16 cellular contexts compared by ENCODE assay signal in genomic region chr17:56810286-56810781, GRCh38. TPM values are rescaled to one million over a fixed set of nuclear protein-coding genes. Genes with fewer than 3 reads are reported as not detected.
DNase-seq lines count a peak whose midpoint lies in the region; ATAC-seq and TF ChIP-seq lines count a peak whose summit lies in the region.
"Had no signal": no experiment of that assay in that cellular context is flagged by ENCODE, and none has a peak within 500 bp of the region (broad histone marks: within the 10 kb centered on the region; RNA-seq: fewer than 3 reads in every experiment).

No MANE protein-coding gene starts in this region.

- H3K79me1 ChIP-seq in IMR-90 (ENCODE audit: low read depth in 1 of 2, low read length in 2 of 2), result no peaks in the 10 kb centered on the region
- H3K79me1 ChIP-seq in neuronal stem cell (ENCODE audit: low read depth, low read length), result no peaks in the 10 kb centered on the region

- no peak overlapping the region for H4K8ac ChIP-seq in IMR-90 (ENCODE audit: low read depth in 2 of 2, low read length in 2 of 2)
- no peak overlapping the region for H4K8ac ChIP-seq in neuronal stem cell (ENCODE audit: low read depth, low read length)

- peak overlapping the region; percentile 31 for H2AK9ac ChIP-seq in IMR-90 (replicated peaks; ENCODE audit: low read depth, low read length, poor library complexity)

- peaks cover 5% of the 10 kb centered on the region for H3K4me1 Mint-ChIP-seq in glutamatergic neuron (ENCODE audit: low read depth, unreplicated experiment)
- H3K4me1 Mint-ChIP-seq in activated T-helper 1 cell treated with anti-CD3 and anti-CD28 coated beads, Interleukin-12 subunit alpha, Interleukin-12 subunit beta, Interleukin-2, Interleukin-4 antibody, amounts not matched to agents 30 ng/mL and 10 ng/mL and 1 ng/mL, durations not matched to agents 14 hours and 24 hours and 36 hours (ENCODE audit: low read depth), result no peaks in the 10 kb centered on the region
- H3K4me1 Mint-ChIP-seq in activated T-cell treated with anti-CD3 and anti-CD28 coated beads, Interleukin-2, amount 50 U/mL, for 72 hours (ENCODE audit: low read depth), result no peaks in the 10 kb centered on the region

- H3K4me2 ChIP-seq in IMR-90 (ENCODE audit: low read depth, low read length) (no peak overlapping the region), neuronal stem cell (ENCODE audit: insufficient read depth, low read length, poor library complexity, severe bottlenecking) (no peak overlapping the region)

- H2BK120ac ChIP-seq in IMR-90 (ENCODE audit: low read depth, low read length) (no peak overlapping the region), neuronal stem cell (ENCODE audit: low read depth, low read length) (no peak overlapping the region)

- H3K9me3 Mint-ChIP-seq in glutamatergic neuron (ENCODE audit: unreplicated experiment), result no peaks in the 10 kb centered on the region
- H3K9me3 Mint-ChIP-seq in activated T-helper 1 cell treated with anti-CD3 and anti-CD28 coated beads, Interleukin-12 subunit alpha, Interleukin-12 subunit beta, Interleukin-2, Interleukin-4 antibody, amounts not matched to agents 30 ng/mL and 10 ng/mL and 1 ng/mL, durations not matched to agents 14 hours and 24 hours and 36 hours, result no peaks in the 10 kb centered on the region
- no peaks in the 10 kb centered on the region for H3K9me3 Mint-ChIP-seq in activated T-cell treated with anti-CD3 and anti-CD28 coated beads, Interleukin-2, amount 50 U/mL, for 72 hours
- H3K9me3 Mint-ChIP-seq: CD4-positive, CD25-positive, alpha-beta regulatory T cell had no signal

- TF ChIP-seq CTCF in IMR-90 (conservative IDR thresholded peaks at IDR 0.05; ENCODE audit: low read depth, low read length) (no peak), glutamatergic neuron (IDR thresholded peaks at IDR 0.05; ENCODE audit: partially characterized antibody, unreplicated experiment) (no peak)

- no peak overlapping the region for H3K56ac ChIP-seq in IMR-90 (ENCODE audit: extremely low read depth, insufficient read depth, low read length)

- no peak overlapping the region; the same call in 2 of the 3 replicates for H2BK15ac ChIP-seq in IMR-90 (ENCODE audit: low read depth, low read length)
- no peak overlapping the region for H2BK15ac ChIP-seq in neuronal stem cell (ENCODE audit: low read length)

- H2BK12ac ChIP-seq in neuronal stem cell (ENCODE audit: low read length), result no peak overlapping the region

- H4K20me1 ChIP-seq in IMR-90 (ENCODE audit: insufficient read depth, low read length), result no peaks in the 10 kb centered on the region

- H3K18ac ChIP-seq in IMR-90 (ENCODE audit: low read depth, low read length) (no peak overlapping the region), neuronal stem cell (ENCODE audit: low read length) (peak overlapping the region; percentile 23)

- no TSS peak for BruUV-seq in IMR-90 (replicated peaks; lab: Mats Ljungman, UMichigan)

- intact Hi-C loops in IMR-90 (cut with micrococcal nuclease), result no loop called here
- intact Hi-C loops in activated T-helper 1 cell treated with anti-CD3 and anti-CD28 coated beads, Interleukin-12 subunit alpha, Interleukin-12 subunit beta, Interleukin-2, Interleukin-4 antibody, amounts not matched to agents 30 ng/mL and 10 ng/mL and 1 ng/mL, durations not matched to agents 14 hours and 24 hours and 36 hours (cut with micrococcal nuclease), result no loop called here

- no peak overlapping the region for H3K27ac Mint-ChIP-seq in glutamatergic neuron (ENCODE audit: unreplicated experiment)
- no peak overlapping the region for H3K27ac Mint-ChIP-seq in activated T-helper 1 cell treated with anti-CD3 and anti-CD28 coated beads, Interleukin-12 subunit alpha, Interleukin-12 subunit beta, Interleukin-2, Interleukin-4 antibody, amounts not matched to agents 30 ng/mL and 10 ng/mL and 1 ng/mL, durations not matched to agents 14 hours and 24 hours and 36 hours
- H3K27ac Mint-ChIP-seq in activated T-cell treated with anti-CD3 and anti-CD28 coated beads, Interleukin-2, amount 50 U/mL, for 72 hours, result no peak overlapping the region
- H3K27ac Mint-ChIP-seq: CD4-positive, CD25-positive, alpha-beta regulatory T cell had no signal

- no peak overlapping the region for H3K9ac ChIP-seq in IMR-90 (ENCODE audit: low read depth, low read length)
- no peak overlapping the region for H3K9ac ChIP-seq in neuronal stem cell (ENCODE audit: low read depth, low read length, poor library complexity)

- in situ Hi-C loops in IMR-90 (cut with MboI; ENCODE audit: low sequenced_read_pairs), result no loop called here

- no peak for ATAC-seq in IMR-90 (ENCODE audit: low read depth)
- ATAC-seq in activated T-cell treated with anti-CD3 and anti-CD28 coated beads, Interleukin-2, amount 50 U/mL, for 72 hours (replicated peaks in 1 of 2), result no peak
- ATAC-seq: GM12878, HCT116 had no signal

- POLR2A ChIA-PET in IMR-90 (lab: Charles Lee; ENCODE audit: unreplicated experiment), result no interaction called here

- peak overlapping the region; percentile 48; the same call in 1 of the 2 replicates for H2AK5ac ChIP-seq in IMR-90 (ENCODE audit: low read depth, low read length)
- no peak overlapping the region for H2AK5ac ChIP-seq in neuronal stem cell (ENCODE audit: low read depth, low read length)

- H3K27me3 Mint-ChIP-seq in glutamatergic neuron (ENCODE audit: unreplicated experiment), result no peaks in the 10 kb centered on the region
- H3K27me3 Mint-ChIP-seq in activated T-helper 1 cell treated with anti-CD3 and anti-CD28 coated beads, Interleukin-12 subunit alpha, Interleukin-12 subunit beta, Interleukin-2, Interleukin-4 antibody, amounts not matched to agents 30 ng/mL and 10 ng/mL and 1 ng/mL, durations not matched to agents 14 hours and 24 hours and 36 hours (ENCODE audit: insufficient read depth), result peaks cover 3% of the 10 kb centered on the region
- peaks cover 12% of the 10 kb centered on the region for H3K27me3 Mint-ChIP-seq in activated T-cell treated with anti-CD3 and anti-CD28 coated beads, Interleukin-2, amount 50 U/mL, for 72 hours (ENCODE audit: low read depth)
- H3K27me3 Mint-ChIP-seq: CD4-positive, CD25-positive, alpha-beta regulatory T cell had no signal

- CTCF ChIA-PET in IMR-90 (lab: Yijun Ruan, JAX), result no interaction called here

- no peak for TF ChIP-seq POLR2A in IMR-90 (IDR thresholded peaks at IDR 0.05; ENCODE audit: low read depth, low read length)

- no peak overlapping the region for H3K4me3 Mint-ChIP-seq in glutamatergic neuron (ENCODE audit: unreplicated experiment)
- H3K4me3 Mint-ChIP-seq in activated T-helper 1 cell treated with anti-CD3 and anti-CD28 coated beads, Interleukin-12 subunit alpha, Interleukin-12 subunit beta, Interleukin-2, Interleukin-4 antibody, amounts not matched to agents 30 ng/mL and 10 ng/mL and 1 ng/mL, durations not matched to agents 14 hours and 24 hours and 36 hours, result no peak overlapping the region
- no peak overlapping the region for H3K4me3 Mint-ChIP-seq in activated T-cell treated with anti-CD3 and anti-CD28 coated beads, Interleukin-2, amount 50 U/mL, for 72 hours
- H3K4me3 Mint-ChIP-seq: CD4-positive, CD25-positive, alpha-beta regulatory T cell had no signal

- H4K5ac ChIP-seq in IMR-90 (ENCODE audit: low read depth, low read length), result no peak overlapping the region

- H3K4me1 ChIP-seq in IMR-90 (ENCODE audit: control insufficient read depth, insufficient read depth, low read length) (peaks cover 4% of the 10 kb centered on the region; the same call in 1 of the 2 replicates), neuronal stem cell (ENCODE audit: control insufficient read depth in 2 of 2, insufficient read depth in 1 of 2, low read depth in 1 of 2, low read length in 2 of 2) (peaks cover 0 to 10% of the 10 kb centered on the region in 2 donors)

- H3K27me3 ChIP-seq in IMR-90 (ENCODE audit: control insufficient read depth, insufficient read depth, low read length) (no peaks in the 10 kb centered on the region), neuronal stem cell (ENCODE audit: control insufficient read depth in 3 of 3, insufficient read depth in 3 of 3, low read depth in 1 of 3, low read length in 3 of 3) (peaks cover 0 to 32% (median 0%) of the 10 kb centered on the region in 3 experiments)

- WGBS in IMR-90 (ENCODE audit: extremely low coverage in 2 of 2, insufficient read length in 1 of 2), 2 experiments, result 55 to 100% methylated on average over 1 of the region's 4 CpGs
- 100% methylated on average over 1 of the region's 4 CpGs for WGBS in neuronal stem cell (ENCODE audit: extremely low coverage in 2 of 2, insufficient read length in 2 of 2, insufficient replicate concordance in 1 of 2), 2 donors

- H3K14ac ChIP-seq in IMR-90 (replicated peaks; ENCODE audit: low read depth, low read length), result no peak overlapping the region
- no peak overlapping the region for H3K14ac ChIP-seq in neuronal stem cell (ENCODE audit: low read length)

- H2AFZ ChIP-seq in IMR-90 (replicated peaks; ENCODE audit: low read length, poor library complexity) (peak overlapping the region; percentile 52), neuronal stem cell (ENCODE audit: low read length) (no peak overlapping the region)

- dilution Hi-C loops in IMR-90 (cut with HindIII; ENCODE audit: low sequenced_read_pairs, unreplicated experiment), result no loop called here

- H3K23ac ChIP-seq in IMR-90 (ENCODE audit: low read depth, low read length) (no peak overlapping the region), neuronal stem cell (ENCODE audit: low read depth, low read length, poor library complexity) (no peak overlapping the region)

- no peak for TF ChIP-seq RAD21 in IMR-90 (IDR thresholded peaks at IDR 0.05; ENCODE audit: low read length)

- H4K91ac ChIP-seq in IMR-90 (ENCODE audit: insufficient read depth, low read depth, low read length) (no peak overlapping the region), neuronal stem cell (ENCODE audit: low read depth, low read length, poor library complexity) (no peak overlapping the region)

- H3K9me3 ChIP-seq in IMR-90 (ENCODE audit: control insufficient read depth, insufficient read depth, low read length), result no peaks in the 10 kb centered on the region
- H3K9me3 ChIP-seq in neuronal stem cell (replicated peaks in 1 of 2; ENCODE audit: control insufficient read depth in 2 of 2, insufficient read depth in 1 of 2, low read depth in 1 of 2, low read length in 2 of 2), result no peaks in the 10 kb centered on the region

- no peak for DNase-seq in IMR-90
- peak; percentile 91 for DNase-seq in NCI-H1694 treated with DMSO at 0.1 percent for 48 hours (lab: John Stamatoyannopoulos, UW)
- peak; percentile 47 for DNase-seq in glutamatergic neuron
- no peak for DNase-seq in neuronal stem cell (ENCODE audit: low spot score)
- no peak for DNase-seq in NCI-H2029 (lab: John Stamatoyannopoulos, UW)
- DNase-seq in activated T-helper 1 cell treated with anti-CD3 and anti-CD28 coated beads, Interleukin-12 subunit alpha, Interleukin-12 subunit beta, Interleukin-2, Interleukin-4 antibody, amounts not matched to agents 30 ng/mL and 10 ng/mL and 1 ng/mL, durations not matched to agents 14 hours and 24 hours and 36 hours (ENCODE audit: low spot score), result no peak
- DNase-seq in caudate nucleus (lab: John Stamatoyannopoulos, UW), result no peak
- DNase-seq in activated T-cell treated with anti-CD3 and anti-CD28 coated beads, Interleukin-2, amount 50 U/mL, for 72 hours, result no peak
- DNase-seq: ACHN; CD4-positive, CD25-positive, alpha-beta regulatory T cell; DMS79; NCI-H187 treated with DMSO at 0.1 percent for 48 hours; NCI-H526 treated with DMSO at 0.1 percent for 48 hours; SHP77 treated with DMSO at 0.1 percent for 48 hours had no signal

- H2BK20ac ChIP-seq in IMR-90 (ENCODE audit: low read depth, low read length), result no peak overlapping the region

- H2BK5ac ChIP-seq in IMR-90 (ENCODE audit: low read depth, low read length, poor library complexity, severe bottlenecking) (peak overlapping the region; percentile 72), neuronal stem cell (ENCODE audit: low read length) (no peak overlapping the region)

- peaks cover 19% of the 10 kb centered on the region; the same call in 1 of the 2 replicates for H3K9me1 ChIP-seq in IMR-90 (ENCODE audit: insufficient read depth, low read length)

- no peak overlapping the region for H3K4me3 ChIP-seq in IMR-90 (ENCODE audit: insufficient read depth, low read depth, low read length)
- H3K4me3 ChIP-seq in neuronal stem cell (ENCODE audit: low read length in 2 of 2), result no peak overlapping the region
- H3K4me3 ChIP-seq: GM12878 had no signal

- no peak overlapping the region for H3K27ac ChIP-seq in IMR-90 (ENCODE audit: insufficient read depth, low read length)
- no peak overlapping the region for H3K27ac ChIP-seq in neuronal stem cell (replicated peaks; ENCODE audit: low read length)
- no peak overlapping the region for H3K27ac ChIP-seq in caudate nucleus (ENCODE audit: low read depth, low read length)

- no peak overlapping the region; the same call in 1 of the 2 replicates for H3K4ac ChIP-seq in IMR-90 (ENCODE audit: low read depth, low read length)
- no peak overlapping the region for H3K4ac ChIP-seq in neuronal stem cell (ENCODE audit: low read length)

- no peaks in the 10 kb centered on the region for H3K36me3 Mint-ChIP-seq in glutamatergic neuron (ENCODE audit: unreplicated experiment)
- H3K36me3 Mint-ChIP-seq in activated T-helper 1 cell treated with anti-CD3 and anti-CD28 coated beads, Interleukin-12 subunit alpha, Interleukin-12 subunit beta, Interleukin-2, Interleukin-4 antibody, amounts not matched to agents 30 ng/mL and 10 ng/mL and 1 ng/mL, durations not matched to agents 14 hours and 24 hours and 36 hours (ENCODE audit: low read depth), result no peaks in the 10 kb centered on the region
- H3K36me3 Mint-ChIP-seq in activated T-cell treated with anti-CD3 and anti-CD28 coated beads, Interleukin-2, amount 50 U/mL, for 72 hours (ENCODE audit: insufficient read depth in 2 of 2), result no peaks in the 10 kb centered on the region

- no peaks in the 10 kb centered on the region for H3K36me3 ChIP-seq in IMR-90 (ENCODE audit: control insufficient read depth, insufficient read depth, low read length)
- H3K36me3 ChIP-seq in neuronal stem cell (replicated peaks in 1 of 2; ENCODE audit: control insufficient read depth in 2 of 2, insufficient read depth in 2 of 2, low read length in 2 of 2), result no peaks in the 10 kb centered on the region

RNA-seq across cellular contexts. Expression of gene C17orf67, which starts 23.4 kb away (rescaled TPM):
- total RNA-seq in IMR-90 (2012; rRNA removed) (0.18 and 0.56 TPM in 2 replicates), glutamatergic neuron (ENCODE audit: unreplicated experiment) (not detected)
- polyA plus RNA-seq in IMR-90 (2012; rRNA removed), result 1.1 TPM in 2 replicates
- 0.34 and 0.87 TPM in 2 replicates for polyA plus RNA-seq in IMR-90 (2012; cell fraction: cytosol; rRNA removed)
- 1.5 and 2.4 TPM in 2 replicates for polyA plus RNA-seq in IMR-90 (2012; cell fraction: nucleus; rRNA removed; ENCODE audit: low replicate concordance)
- polyA plus RNA-seq in neuronal stem cell (2013, experiment 1 of 2), result 1.4 TPM
- polyA plus RNA-seq in neuronal stem cell (2013, experiment 2 of 2), result 1.4 TPM
- total RNA-seq in activated T-helper 1 cell treated with anti-CD3 and anti-CD28 coated beads, Interleukin-12 subunit alpha, Interleukin-12 subunit beta, Interleukin-2, Interleukin-4 antibody, amounts not matched to agents 30 ng/mL and 10 ng/mL and 1 ng/mL, durations not matched to agents 14 hours and 24 hours and 36 hours, result 3.1 TPM in 2 replicates
- total RNA-seq in activated T-cell treated with anti-CD3 and anti-CD28 coated beads, Interleukin-2, amount 50 U/mL, for 72 hours, result 1 to 10 TPM; 4.0 to 4.5 TPM

RNA-seq across cellular contexts. Expression of gene DGKE, which starts 23.6 kb away (rescaled TPM):
- total RNA-seq in IMR-90 (2012; rRNA removed) (4.7 and 5.0 TPM in 2 replicates), glutamatergic neuron (ENCODE audit: unreplicated experiment) (2.8 TPM)
- polyA plus RNA-seq in IMR-90 (2012; rRNA removed), result 2.4 and 3.9 TPM in 2 replicates
- polyA plus RNA-seq in IMR-90 (2012; cell fraction: cytosol; rRNA removed), result 1.0 and 1.4 TPM in 2 replicates
- polyA plus RNA-seq in IMR-90 (2012; cell fraction: nucleus; rRNA removed; ENCODE audit: low replicate concordance), result 17.7 and 19.8 TPM in 2 replicates
- polyA plus RNA-seq in neuronal stem cell (2013, experiment 1 of 2), result 3.7 TPM
- 3.2 TPM for polyA plus RNA-seq in neuronal stem cell (2013, experiment 2 of 2)
- 31.8 and 34.3 TPM in 2 replicates for total RNA-seq in activated T-helper 1 cell treated with anti-CD3 and anti-CD28 coated beads, Interleukin-12 subunit alpha, Interleukin-12 subunit beta, Interleukin-2, Interleukin-4 antibody, amounts not matched to agents 30 ng/mL and 10 ng/mL and 1 ng/mL, durations not matched to agents 14 hours and 24 hours and 36 hours
- total RNA-seq in activated T-cell treated with anti-CD3 and anti-CD28 coated beads, Interleukin-2, amount 50 U/mL, for 72 hours, result 10 to 100 TPM; 25.0 to 34.6 TPM

Comparison
In these comparisons a context has a peak if more than half of its experiments do, and no peak if none do; other contexts are left out.
1. DNase-seq: peak in NCI-H1694 treated with DMSO at 0.1 percent for 48 hours (single experiment) and glutamatergic neuron (single experiment); none in IMR-90 (single experiment), neuronal stem cell (single experiment), NCI-H2029 (single experiment), activated T-helper 1 cell treated with anti-CD3 and anti-CD28 coated beads, Interleukin-12 subunit alpha, Interleukin-12 subunit beta, Interleukin-2, Interleukin-4 antibody, amounts not matched to agents 30 ng/mL and 10 ng/mL and 1 ng/mL, durations not matched to agents 14 hours and 24 hours and 36 hours (single experiment), caudate nucleus (0 of 61) and activated T-cell treated with anti-CD3 and anti-CD28 coated beads, Interleukin-2, amount 50 U/mL, for 72 hours (0 of 2).